Comparison of ENCODE assay signal across 10 cellular contexts in genomic region chr22:36010913-36011312, GRCh38. TPM values are rescaled to one million over a fixed set of nuclear protein-coding genes. Genes with fewer than 3 reads are reported as not detected.
DNase-seq lines count a peak whose midpoint lies in the region; ATAC-seq and TF ChIP-seq lines count a peak whose summit lies in the region.
"Had no signal": no experiment of that assay in that cellular context is flagged by ENCODE, and none has a peak within 500 bp of the region (broad histone marks: within the 10 kb centered on the region; RNA-seq: fewer than 3 reads in every experiment).

No MANE protein-coding gene starts in this region.

- in situ Hi-C loops in astrocyte of the spinal cord (cut with HindIII; ENCODE audit: low sequenced_read_pairs) = no loop called here

- intact Hi-C loops in right cardiac atrium (cut with DNase I) = no loop called here

- peak overlapping the region; percentile 92 for H3K27ac Mint-ChIP-seq in HFFc6
- H3K27ac Mint-ChIP-seq in type B pancreatic cell = peak overlapping the region; percentile 3
- H3K27ac Mint-ChIP-seq: activated naive CD8-positive, alpha-beta T cell treated with anti-CD3 and anti-CD28 coated beads, Interleukin-2, amount 10 ng/mL, durations not matched to agents 7 days and 5 days had no signal

- H3K4me1 Mint-ChIP-seq in HFFc6 (ENCODE audit: low read depth) (peaks cover 84% of the 10 kb centered on the region), type B pancreatic cell (ENCODE audit: unreplicated experiment) (peaks cover 76% of the 10 kb centered on the region)
- H3K4me1 Mint-ChIP-seq: activated naive CD8-positive, alpha-beta T cell treated with anti-CD3 and anti-CD28 coated beads, Interleukin-2, amount 10 ng/mL, durations not matched to agents 7 days and 5 days had no signal

- H3K4me3 ChIP-seq in astrocyte of the spinal cord (ENCODE audit: low read depth, low read length) (no peak overlapping the region), right cardiac atrium (ENCODE audit: low read length) (no peak overlapping the region)

- H3K4me1 ChIP-seq in right cardiac atrium (ENCODE audit: control insufficient read depth, insufficient read depth, low read length) = peaks cover 11% of the 10 kb centered on the region

- H3K27me3 ChIP-seq in right cardiac atrium (ENCODE audit: control insufficient read depth, insufficient read depth) = no peaks in the 10 kb centered on the region

- H3K27me3 Mint-ChIP-seq in HFFc6 (ENCODE audit: insufficient read depth) = no peaks in the 10 kb centered on the region
- no peaks in the 10 kb centered on the region for H3K27me3 Mint-ChIP-seq in type B pancreatic cell

- H3K9me3 Mint-ChIP-seq in HFFc6 (no peaks in the 10 kb centered on the region), type B pancreatic cell (no peaks in the 10 kb centered on the region)
- H3K9me3 Mint-ChIP-seq: activated naive CD8-positive, alpha-beta T cell treated with anti-CD3 and anti-CD28 coated beads, Interleukin-2, amount 10 ng/mL, durations not matched to agents 7 days and 5 days had no signal

- H3K27ac ChIP-seq in right cardiac atrium (ENCODE audit: low read length) = no peak overlapping the region

- WGBS in right cardiac atrium = 68% methylated on average over 3 of the region's 3 CpGs

- H3K9me3 ChIP-seq in right cardiac atrium (ENCODE audit: control insufficient read depth, low read length) = no peaks in the 10 kb centered on the region

- H3K4me3 Mint-ChIP-seq in HFFc6 (peak overlapping the region; percentile 12; the same call in 1 of the 2 replicates), type B pancreatic cell (peak overlapping the region; percentile 21)
- H3K4me3 Mint-ChIP-seq: activated naive CD8-positive, alpha-beta T cell treated with anti-CD3 and anti-CD28 coated beads, Interleukin-2, amount 10 ng/mL, durations not matched to agents 7 days and 5 days had no signal

- ATAC-seq in right cardiac atrium (peak; percentile 12 to 53), HG03432 (IDR thresholded peaks at IDR 0.05; ENCODE audit: unreplicated experiment) (no peak)

- TF ChIP-seq CTCF in HFFc6 (IDR thresholded peaks at IDR 0.05) (no peak), astrocyte of the spinal cord (IDR thresholded peaks at IDR 0.05; ENCODE audit: low read depth, low read length) (no peak), type B pancreatic cell (conservative IDR thresholded peaks at IDR 0.05) (no peak)

- DNase-seq in HFFc6 (peak; percentile 81), astrocyte of the spinal cord (ENCODE audit: low read depth, low spot score) (peak; percentile 72), right cardiac atrium (no peak), type B pancreatic cell (ENCODE audit: extremely low spot score, unreplicated experiment) (no peak), NCI-H446 treated with DMSO at 0.1 percent for 48 hours (lab: John Stamatoyannopoulos, UW) (no peak), NCI-H82 treated with DMSO at 0.1 percent for 48 hours (lab: John Stamatoyannopoulos, UW; ENCODE audit: unreplicated experiment) (no peak)
- DNase-seq: activated naive CD8-positive, alpha-beta T cell treated with anti-CD3 and anti-CD28 coated beads, Interleukin-2, amount 10 ng/mL, durations not matched to agents 7 days and 5 days; GDM1; stimulated activated naive CD4-positive, alpha-beta T cell treated with Interleukin-2 at 50 U/mL for 16 hours had no signal

- H3K36me3 Mint-ChIP-seq in HFFc6 (ENCODE audit: low read depth) (no peaks in the 10 kb centered on the region), type B pancreatic cell (no peaks in the 10 kb centered on the region)
- H3K36me3 Mint-ChIP-seq: activated naive CD8-positive, alpha-beta T cell treated with anti-CD3 and anti-CD28 coated beads, Interleukin-2, amount 10 ng/mL, durations not matched to agents 7 days and 5 days had no signal

RNA-seq across cellular contexts. Expression of gene RBFOX2, which starts 17.7 kb away (rescaled TPM):
- total RNA-seq in HFFc6 (2021; fragmentation: NEBNext Ultra II Directional; extraction: Animal tissue kit (Norgen Biotek cat#: 25700)) = 100 to 1,000 TPM; 139 to 165 (median 155) TPM
- total RNA-seq in right cardiac atrium = 10 to 100 TPM; 67.4 to 89.8 (median 73.8) TPM
- polyA plus RNA-seq in right cardiac atrium = 36.7 TPM
- 94.1 and 164 TPM in 2 replicates for total RNA-seq in type B pancreatic cell (ENCODE audit: low replicate concordance)

Comparison
In these comparisons a context has a peak if more than half of its experiments do, and no peak if none do; other contexts are left out.
1. DNase-seq: peak in HFFc6 (single experiment) and astrocyte of the spinal cord (single experiment); none in right cardiac atrium (0 of 3), type B pancreatic cell (single experiment), NCI-H446 treated with DMSO at 0.1 percent for 48 hours (single experiment) and NCI-H82 treated with DMSO at 0.1 percent for 48 hours (single experiment).